ENCODE assay signal across 11 cellular contexts in genomic region chr6:52176550-52176949, GRCh38. TPM values are rescaled to one million over a fixed set of nuclear protein-coding genes. Genes with fewer than 3 reads are reported as not detected.
DNase-seq lines count a peak whose midpoint lies in the region; ATAC-seq lines count a peak whose summit lies in the region.
"Had no signal": no experiment of that assay in that cellular context is flagged by ENCODE, and none has a peak within 500 bp of the region (broad histone marks: within the 10 kb centered on the region; RNA-seq: fewer than 3 reads in every experiment).

No MANE protein-coding gene starts in this region.

- ATAC-seq in GM19452 (IDR thresholded peaks at IDR 0.05; ENCODE audit: unreplicated experiment): peak; percentile 86
- peak; percentile 55 for ATAC-seq in HG03108 (IDR thresholded peaks at IDR 0.05; ENCODE audit: unreplicated experiment)
- ATAC-seq in right cardiac atrium: no peak
- ATAC-seq: gastroesophageal sphincter had no signal

- H3K27ac ChIP-seq in right cardiac atrium (ENCODE audit: low read length): no peak overlapping the region
- H3K27ac ChIP-seq: gastroesophageal sphincter had no signal

- DNase-seq in DMS79 treated with DMSO at 0.1 percent for 48 hours (lab: John Stamatoyannopoulos, UW): peak; percentile 91
- peak; percentile 99 for DNase-seq in NCI-H510A (lab: John Stamatoyannopoulos, UW)
- DNase-seq in COR-L47 (lab: John Stamatoyannopoulos, UW): no peak
- DNase-seq in NCI-H146 treated with DMSO at 0.1 percent for 48 hours (lab: John Stamatoyannopoulos, UW; ENCODE audit: unreplicated experiment): no peak
- no peak for DNase-seq in right cardiac atrium
- no peak for DNase-seq in NCI-H1048 (lab: John Stamatoyannopoulos, UW)
- DNase-seq: GOT3, naive B cell had no signal

- no peaks in the 10 kb centered on the region for H3K27me3 ChIP-seq in right cardiac atrium (ENCODE audit: control insufficient read depth, insufficient read depth)
- H3K27me3 ChIP-seq: gastroesophageal sphincter had no signal

- H3K4me1 ChIP-seq in right cardiac atrium (ENCODE audit: control insufficient read depth, insufficient read depth, low read length): no peaks in the 10 kb centered on the region
- H3K4me1 ChIP-seq: gastroesophageal sphincter had no signal

- intact Hi-C loops in right cardiac atrium (cut with DNase I): no loop called here

- no peaks in the 10 kb centered on the region for H3K9me3 ChIP-seq in right cardiac atrium (ENCODE audit: control insufficient read depth, low read length)
- H3K9me3 ChIP-seq: gastroesophageal sphincter had no signal

- H3K4me3 ChIP-seq in right cardiac atrium (ENCODE audit: low read length): no peak overlapping the region
- H3K4me3 ChIP-seq: gastroesophageal sphincter had no signal

- WGBS in right cardiac atrium: 49% methylated on average over 1 of the region's 1 CpG

RNA-seq across cellular contexts. Expression of gene IL17A, which starts 9.6 kb away (rescaled TPM):
- total RNA-seq in right cardiac atrium: not detected
- polyA plus RNA-seq in right cardiac atrium: not detected
- total RNA-seq: gastroesophageal sphincter had no signal

Comparison
In these comparisons a context has a peak if more than half of its experiments do, and no peak if none do; other contexts are left out.
1. DNase-seq: peak in DMS79 treated with DMSO at 0.1 percent for 48 hours (single experiment) and NCI-H510A (single experiment); none in COR-L47 (single experiment), NCI-H146 treated with DMSO at 0.1 percent for 48 hours (single experiment), right cardiac atrium (0 of 3) and NCI-H1048 (single experiment).
2. ATAC-seq: peak in GM19452 (single experiment) and HG03108 (single experiment); none in right cardiac atrium (0 of 2).